Comparison of ENCODE assay signal across 10 cellular contexts in genomic region chr5:56763711-56764466, GRCh38. TPM values are rescaled to one million over a fixed set of nuclear protein-coding genes. Genes with fewer than 3 reads are reported as not detected.
DNase-seq lines count a peak whose midpoint lies in the region; ATAC-seq, FAIRE-seq and TF ChIP-seq lines count a peak whose summit lies in the region.
"Had no signal": no experiment of that assay in that cellular context is flagged by ENCODE, and none has a peak within 500 bp of the region (broad histone marks: within the 10 kb centered on the region; RNA-seq: fewer than 3 reads in every experiment).

No MANE protein-coding gene starts in this region.

- peak overlapping the region; percentile 29; the same call in 1 of the 2 replicates for H2AFZ ChIP-seq in PC-9

- TF ChIP-seq POLR2A in H54 (IDR thresholded peaks at IDR 0.05; ENCODE audit: low read depth, low read length), result no peak

- peak overlapping the region; percentile 67 for H3K27ac ChIP-seq in PC-9

- H3K27me3 ChIP-seq in PC-9 (ENCODE audit: insufficient read depth, low read depth), result no peaks in the 10 kb centered on the region

- H4K20me1 ChIP-seq in PC-9 (ENCODE audit: insufficient read depth), result no peaks in the 10 kb centered on the region

- H3K36me3 ChIP-seq in PC-9 (ENCODE audit: low read depth), result no peaks in the 10 kb centered on the region

- H3K79me2 ChIP-seq in PC-9 (ENCODE audit: low read depth), result no peaks in the 10 kb centered on the region

- no peak overlapping the region for H3K27ac Mint-ChIP-seq in activated naive CD4-positive, alpha-beta T cell treated with anti-CD3 and anti-CD28 coated beads for 36 hours

- H3K4me3 ChIP-seq in PC-9, result peak overlapping the region; percentile 8; the same call in 1 of the 2 replicates

- H3K4me1 Mint-ChIP-seq in activated naive CD4-positive, alpha-beta T cell treated with anti-CD3 and anti-CD28 coated beads for 36 hours (ENCODE audit: low read depth), result no peaks in the 10 kb centered on the region

- intact Hi-C loops in PC-9 (cut with micrococcal nuclease; ENCODE audit: unreplicated experiment), result loop anchor here (1.0 to 2.0 kb wide), 3 partner anchors 51 to 493 kb away; partner anchors contain the start of gene MAP3K1
- intact Hi-C loops in sciatic nerve (cut with DNase I), result no loop called here
- intact Hi-C loops in activated naive CD4-positive, alpha-beta T cell treated with anti-CD3 and anti-CD28 coated beads for 36 hours (cut with micrococcal nuclease), result no loop called here

- peaks cover 4% of the 10 kb centered on the region; the same call in 1 of the 2 replicates for H3K9me2 ChIP-seq in PC-9 (ENCODE audit: insufficient read depth)

- DNase-seq in H54 (ENCODE audit: insufficient read length, low spot score) (no peak), PC-9 (peak; percentile 83 to 86), fibroblast of the conjunctiva (ENCODE audit: low read depth) (peak; percentile 0), sciatic nerve (ENCODE audit: low spot score) (no peak), NCI-H446 treated with DMSO at 0.1 percent for 48 hours (lab: John Stamatoyannopoulos, UW) (no peak)
- DNase-seq in activated naive CD4-positive, alpha-beta T cell treated with anti-CD3 and anti-CD28 coated beads for 36 hours, result no peak
- DNase-seq: cortex of kidney had no signal

- peak; percentile 36 for FAIRE-seq in H54 (lab: Jason Lieb, UNC)

- H3K36me3 Mint-ChIP-seq in activated naive CD4-positive, alpha-beta T cell treated with anti-CD3 and anti-CD28 coated beads for 36 hours (ENCODE audit: low read depth), result no peaks in the 10 kb centered on the region

- H3K9me3 ChIP-seq in PC-9 (ENCODE audit: insufficient read depth, low read depth), result no peaks in the 10 kb centered on the region

- peak overlapping the region; percentile 69 for H3K4me2 ChIP-seq in PC-9

- ATAC-seq in sciatic nerve (peak; percentile 83), GM18858 (IDR thresholded peaks at IDR 0.05; ENCODE audit: unreplicated experiment) (no peak), HG02938 (IDR thresholded peaks at IDR 0.05; ENCODE audit: unreplicated experiment) (no peak)
- ATAC-seq: activated CD4-positive, CD25-positive, alpha-beta regulatory T cell treated with anti-CD3 and anti-CD28 coated beads, Interleukin-2, amount 50 U/mL, for 24 hours had no signal

- no TSS peak for BruUV-seq in PC-9 (replicated peaks; lab: Mats Ljungman, UMichigan)

- H3K4me3 Mint-ChIP-seq in activated naive CD4-positive, alpha-beta T cell treated with anti-CD3 and anti-CD28 coated beads for 36 hours, result no peak overlapping the region

- H3F3A ChIP-seq in PC-9 (ENCODE audit: insufficient read depth, low read depth), result peaks cover 36% of the 10 kb centered on the region

- peaks cover 46% of the 10 kb centered on the region for H3K4me1 ChIP-seq in PC-9 (replicated peaks; ENCODE audit: insufficient read depth)

- H3K27me3 Mint-ChIP-seq in activated naive CD4-positive, alpha-beta T cell treated with anti-CD3 and anti-CD28 coated beads for 36 hours (ENCODE audit: low read depth), result no peaks in the 10 kb centered on the region

- POLR2A ChIA-PET in PC-9 (lab: Charles Lee; ENCODE audit: unreplicated experiment), result interaction anchor here (0.6 kb wide), 1 partner anchor 30 kb away, joined by 6 read pairs; no protein-coding TSS in a partner anchor

- CTCF ChIA-PET in PC-9 (lab: Charles Lee), result no interaction called here
- CTCF ChIA-PET in activated naive CD4-positive, alpha-beta T cell treated with anti-CD3 and anti-CD28 coated beads for 36 hours (lab: Charles Lee), result no interaction called here

- no peak for TF ChIP-seq CTCF in PC-9 (conservative IDR thresholded peaks at IDR 0.05)

- no peaks in the 10 kb centered on the region for H3K9me3 Mint-ChIP-seq in activated naive CD4-positive, alpha-beta T cell treated with anti-CD3 and anti-CD28 coated beads for 36 hours

RNA-seq across cellular contexts. Expression of gene MAP3K1, which starts 51.5 kb away (rescaled TPM):
- total RNA-seq in PC-9 (2021) (21.8 and 26.1 TPM in 2 replicates), sciatic nerve (28.4 TPM)
- total RNA-seq in activated naive CD4-positive, alpha-beta T cell treated with anti-CD3 and anti-CD28 coated beads for 36 hours, result 10 to 100 TPM; 18.2 to 19.2 TPM

Comparison
In these comparisons a context has a peak if more than half of its experiments do, and no peak if none do; other contexts are left out.
1. DNase-seq: peak in PC-9 (2 of 2) and fibroblast of the conjunctiva (single experiment); none in H54 (single experiment), sciatic nerve (single experiment), NCI-H446 treated with DMSO at 0.1 percent for 48 hours (single experiment) and activated naive CD4-positive, alpha-beta T cell treated with anti-CD3 and anti-CD28 coated beads for 36 hours (single experiment).